8 cellular contexts compared by ENCODE assay signal in the genomic region with DNA sequence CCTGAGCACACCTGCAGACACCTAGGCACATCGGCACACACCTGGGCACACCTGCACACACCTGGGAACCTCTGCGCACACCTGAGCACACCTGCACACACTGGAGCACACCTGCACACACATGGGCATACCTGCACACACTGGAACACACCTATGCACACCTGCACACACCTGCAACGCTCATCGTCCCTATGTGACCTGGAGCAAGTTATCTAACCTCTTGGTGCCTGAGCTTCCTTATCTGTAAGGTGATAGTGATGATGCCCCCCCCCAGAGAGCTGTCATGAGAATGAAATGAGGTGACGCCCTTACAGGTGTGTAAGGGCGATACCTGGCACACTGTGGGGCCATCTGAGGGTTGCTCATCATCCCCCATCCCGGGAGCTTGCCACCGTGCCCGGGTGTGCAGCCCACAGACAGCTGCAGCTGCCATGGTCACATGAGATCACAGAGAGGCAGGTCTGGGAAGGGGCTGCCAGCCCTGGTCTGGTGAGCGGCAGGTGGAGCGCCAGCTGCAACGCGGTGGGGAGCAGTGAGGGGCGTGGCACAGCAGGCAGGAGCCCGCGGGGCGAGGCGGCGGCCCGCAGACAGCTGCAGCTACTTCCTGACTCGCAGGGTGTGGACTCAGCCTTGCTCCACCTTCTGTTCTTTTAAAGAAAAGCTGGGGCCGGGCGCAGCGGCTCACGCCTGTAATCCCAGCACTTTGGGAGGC. TPM values are rescaled to one million over a fixed set of nuclear protein-coding genes. Genes with fewer than 3 reads are reported as not detected.
DNase-seq lines count a peak whose midpoint lies in the region; ATAC-seq and TF ChIP-seq lines count a peak whose summit lies in the region.

No MANE protein-coding gene starts in this region.

- H3K27ac Mint-ChIP-seq in IgD-negative memory B cell: peak overlapping the region; percentile 93 to 94 (median 94)
- H3K27ac Mint-ChIP-seq in activated T-helper 1 cell treated with anti-CD3 and anti-CD28 coated beads, Interleukin-12 subunit alpha, Interleukin-12 subunit beta, Interleukin-2, Interleukin-4 antibody, amounts not matched to agents 30 ng/mL and 10 ng/mL and 1 ng/mL, durations not matched to agents 14 hours and 24 hours and 36 hours: peak overlapping the region; percentile 40

- H3K9me3 ChIP-seq in thyroid gland: no peaks in the 10 kb centered on the region

- H3K27me3 Mint-ChIP-seq in IgD-negative memory B cell: peaks cover 7% of the 10 kb centered on the region
- no peaks in the 10 kb centered on the region for H3K27me3 Mint-ChIP-seq in activated T-helper 1 cell treated with anti-CD3 and anti-CD28 coated beads, Interleukin-12 subunit alpha, Interleukin-12 subunit beta, Interleukin-2, Interleukin-4 antibody, amounts not matched to agents 30 ng/mL and 10 ng/mL and 1 ng/mL, durations not matched to agents 14 hours and 24 hours and 36 hours (ENCODE audit: insufficient read depth)

- DNase-seq in left cardiac atrium: no peak
- no peak for DNase-seq in cardiac septum (ENCODE audit: low spot score)
- peak; percentile 74 for DNase-seq in NOMO-1 treated with dmso at 0.1 percent for 144 hours (lab: John Stamatoyannopoulos, UW; ENCODE audit: unreplicated experiment)
- DNase-seq in activated T-helper 1 cell treated with anti-CD3 and anti-CD28 coated beads, Interleukin-12 subunit alpha, Interleukin-12 subunit beta, Interleukin-2, Interleukin-4 antibody, amounts not matched to agents 30 ng/mL and 10 ng/mL and 1 ng/mL, durations not matched to agents 14 hours and 24 hours and 36 hours (ENCODE audit: low spot score): peak; percentile 66
- DNase-seq in left lobe of liver (ENCODE audit: low spot score): no peak
- peak; percentile 52 to 54 for DNase-seq in thyroid gland
- no peak for DNase-seq in HCEC 1CT

- no peak overlapping the region for H3K27ac ChIP-seq in thyroid gland

- no peak overlapping the region for H3K4me3 ChIP-seq in thyroid gland (replicated peaks in 1 of 3)

- no peaks in the 10 kb centered on the region for H3K36me3 Mint-ChIP-seq in IgD-negative memory B cell
- no peaks in the 10 kb centered on the region for H3K36me3 Mint-ChIP-seq in activated T-helper 1 cell treated with anti-CD3 and anti-CD28 coated beads, Interleukin-12 subunit alpha, Interleukin-12 subunit beta, Interleukin-2, Interleukin-4 antibody, amounts not matched to agents 30 ng/mL and 10 ng/mL and 1 ng/mL, durations not matched to agents 14 hours and 24 hours and 36 hours (ENCODE audit: low read depth)

- no peaks in the 10 kb centered on the region for H3K27me3 ChIP-seq in thyroid gland

- ATAC-seq in left cardiac atrium: peak; percentile 36 to 72
- peak; percentile 47 for ATAC-seq in left lobe of liver

- H3K4me1 ChIP-seq in thyroid gland: peaks cover 3 to 24% of the 10 kb centered on the region in 2 donors

- intact Hi-C loops in left cardiac atrium (cut with DNase I) (no loop called here), cardiac septum (cut with DNase I) (no loop called here), thyroid gland (cut with DNase I) (no loop called here)
- intact Hi-C loops in activated T-helper 1 cell treated with anti-CD3 and anti-CD28 coated beads, Interleukin-12 subunit alpha, Interleukin-12 subunit beta, Interleukin-2, Interleukin-4 antibody, amounts not matched to agents 30 ng/mL and 10 ng/mL and 1 ng/mL, durations not matched to agents 14 hours and 24 hours and 36 hours (cut with micrococcal nuclease): loop anchor here (1.0 to 2.0 kb wide), 2 partner anchors 15 to 60 kb away; partner anchors contain the start of gene FBRSL1

- no peaks in the 10 kb centered on the region for H3K36me3 ChIP-seq in thyroid gland

- 24 to 26% methylated on average over 20 to 23 of the region's 25 CpGs for WGBS in thyroid gland, 2 donors

- no peak for TF ChIP-seq CTCF in thyroid gland (IDR thresholded peaks at IDR 0.05)

- peak overlapping the region; percentile 37 to 89 (median 78) for H3K4me3 Mint-ChIP-seq in IgD-negative memory B cell
- peak overlapping the region; percentile 62 for H3K4me3 Mint-ChIP-seq in activated T-helper 1 cell treated with anti-CD3 and anti-CD28 coated beads, Interleukin-12 subunit alpha, Interleukin-12 subunit beta, Interleukin-2, Interleukin-4 antibody, amounts not matched to agents 30 ng/mL and 10 ng/mL and 1 ng/mL, durations not matched to agents 14 hours and 24 hours and 36 hours

- peaks cover 0 to 4% (median 0%) of the 10 kb centered on the region in 3 donors for H3K9me3 Mint-ChIP-seq in IgD-negative memory B cell
- peaks cover 6% of the 10 kb centered on the region for H3K9me3 Mint-ChIP-seq in activated T-helper 1 cell treated with anti-CD3 and anti-CD28 coated beads, Interleukin-12 subunit alpha, Interleukin-12 subunit beta, Interleukin-2, Interleukin-4 antibody, amounts not matched to agents 30 ng/mL and 10 ng/mL and 1 ng/mL, durations not matched to agents 14 hours and 24 hours and 36 hours

- peaks cover 12 to 37% (median 33%) of the 10 kb centered on the region in 3 donors for H3K4me1 Mint-ChIP-seq in IgD-negative memory B cell
- H3K4me1 Mint-ChIP-seq in activated T-helper 1 cell treated with anti-CD3 and anti-CD28 coated beads, Interleukin-12 subunit alpha, Interleukin-12 subunit beta, Interleukin-2, Interleukin-4 antibody, amounts not matched to agents 30 ng/mL and 10 ng/mL and 1 ng/mL, durations not matched to agents 14 hours and 24 hours and 36 hours (ENCODE audit: low read depth): peaks cover 25% of the 10 kb centered on the region

- TF ChIP-seq POLR2A in thyroid gland (IDR thresholded peaks at IDR 0.05): no peak

RNA-seq across cellular contexts. Expression of gene FBRSL1, which starts 59.9 kb away (rescaled TPM):
- total RNA-seq in left cardiac atrium: 10 to 100 TPM; 46.7 to 49.4 TPM
- total RNA-seq in cardiac septum: 60.4 TPM
- polyA plus RNA-seq in IgD-negative memory B cell: 6.8 TPM
- 75.8 and 80.2 TPM in 2 replicates for total RNA-seq in activated T-helper 1 cell treated with anti-CD3 and anti-CD28 coated beads, Interleukin-12 subunit alpha, Interleukin-12 subunit beta, Interleukin-2, Interleukin-4 antibody, amounts not matched to agents 30 ng/mL and 10 ng/mL and 1 ng/mL, durations not matched to agents 14 hours and 24 hours and 36 hours
- total RNA-seq in left lobe of liver: 44.9 TPM
- 10 to 100 TPM in 2 of 4 donors, 1 to 10 TPM in 2; 9.2 to 19.7 (median 12.0) TPM for total RNA-seq in thyroid gland

Comparison
In these comparisons a context has a peak if more than half of its experiments do, and no peak if none do; other contexts are left out.
1. DNase-seq: peak in NOMO-1 treated with dmso at 0.1 percent for 144 hours (single experiment), activated T-helper 1 cell treated with anti-CD3 and anti-CD28 coated beads, Interleukin-12 subunit alpha, Interleukin-12 subunit beta, Interleukin-2, Interleukin-4 antibody, amounts not matched to agents 30 ng/mL and 10 ng/mL and 1 ng/mL, durations not matched to agents 14 hours and 24 hours and 36 hours (single experiment) and thyroid gland (2 of 2); none in left cardiac atrium (single experiment), cardiac septum (single experiment), left lobe of liver (single experiment) and HCEC 1CT (single experiment).